Comparison of ENCODE assay signal across 32 cellular contexts in genomic region chr7:100710452-100710851, GRCh38. TPM values are rescaled to one million over a fixed set of nuclear protein-coding genes. Genes with fewer than 3 reads are reported as not detected.
A peak's percentile ranks its signal among the peaks of the same experiment; 100 is the strongest.
DNase-seq lines count a peak whose midpoint lies in the region; ATAC-seq, FAIRE-seq and TF ChIP-seq lines count a peak whose summit lies in the region.
"Had no signal": no experiment of that assay in that cellular context is flagged by ENCODE, and none has a peak within 500 bp of the region (broad histone marks: within the 10 kb centered on the region; RNA-seq: fewer than 3 reads in every experiment).

No MANE protein-coding gene starts in this region.

- no peak for TF ChIP-seq RAD21 in liver (IDR thresholded peaks at IDR 0.05)
- no peak for TF ChIP-seq RAD21 in HepG2 (CRISPR knock-in tag; IDR thresholded peaks at IDR 0.05)

- in situ Hi-C loops in HepG2 (cut with HindIII; ENCODE audit: extremely low pct_ligation_motif_present, low pct_unique_long_range_greater_than_20kb), result no loop called here

- H3K4me2 ChIP-seq in HepG2 (ENCODE audit: low read depth, low read length), result no peak overlapping the region
- H3K4me2 ChIP-seq: BLaER1 had no signal

- H3K27ac Mint-ChIP-seq in nephron progenitor cell, result peak overlapping the region; percentile 18
- H3K27ac Mint-ChIP-seq: CD14-positive monocyte; CD4-positive, CD25-positive, alpha-beta regulatory T cell; CD8-positive, alpha-beta memory T cell had no signal

- H3K9ac ChIP-seq in liver (ENCODE audit: low read depth in 1 of 2, low read length in 2 of 2) (no peak overlapping the region), HepG2 (ENCODE audit: insufficient read depth, low read depth, low read length) (no peak overlapping the region)
- H3K9ac ChIP-seq: BLaER1 had no signal

- H3K27me3 Mint-ChIP-seq in nephron progenitor cell (ENCODE audit: low read depth, poor library complexity), result peaks cover 12% of the 10 kb centered on the region

- H3K4me1 ChIP-seq in liver (ENCODE audit: control insufficient read depth in 4 of 4, insufficient read depth in 4 of 4, low read length in 3 of 4) (peaks cover 8 to 38% (median 20%) of the 10 kb centered on the region in 4 donors), HepG2 (ENCODE audit: insufficient read depth, low read length) (peaks cover 20% of the 10 kb centered on the region), HEK293 (ENCODE audit: control insufficient read depth, insufficient read depth, low read length) (no peaks in the 10 kb centered on the region), pancreas (peaks cover 0 to 8% (median 6%) of the 10 kb centered on the region in 3 donors)
- H3K4me1 ChIP-seq: BE2C had no signal

- BruUV-seq in HepG2 (replicated peaks; lab: Mats Ljungman, UMichigan), result no TSS peak

- no peak for TF ChIP-seq POLR2A in HepG2 (IDR thresholded peaks at IDR 0.05; ENCODE audit: insufficient read depth in 1 of 2, low read depth in 2 of 2, low read length in 2 of 2)

- peaks cover 2% of the 10 kb centered on the region for H3K9me3 Mint-ChIP-seq in nephron progenitor cell
- H3K9me3 Mint-ChIP-seq: CD14-positive monocyte; CD4-positive, CD25-positive, alpha-beta regulatory T cell; CD8-positive, alpha-beta memory T cell had no signal

- no peaks in the 10 kb centered on the region for H4K20me1 ChIP-seq in HepG2 (ENCODE audit: insufficient read depth, low read length)

- H3K27ac ChIP-seq in liver (ENCODE audit: low read depth in 1 of 2, low read length in 2 of 2) (peak overlapping the region; percentile 48 to 79), HepG2 (ENCODE audit: extremely low read length, insufficient read depth, low read length) (no peak overlapping the region), HEK293 (ENCODE audit: extremely low read depth, low read depth, low read length) (no peak overlapping the region), pancreas (no peak overlapping the region)
- H3K27ac ChIP-seq: BLaER1 had no signal

- WGBS in liver, result 82% methylated on average over 4 of the region's 4 CpGs
- WGBS in HepG2 (ENCODE audit: low lambda C conversion rate), result 99% methylated on average over 4 of the region's 4 CpGs
- WGBS in pancreas, 2 donors, result 69 to 74% methylated on average over 4 of the region's 4 CpGs

- H3K4me1 Mint-ChIP-seq in nephron progenitor cell, result peaks cover 21% of the 10 kb centered on the region

- CTCF ChIA-PET in HepG2 (lab: Yijun Ruan, JAX; ENCODE audit: low intra/inter-chr PET ratio, low total read pairs) (interaction anchor here (0.6 kb wide), 1 partner anchor 147 kb away, joined by 3 read pairs; no protein-coding TSS in a partner anchor), HEK293 (lab: Yijun Ruan, JAX) (interaction anchor here (0.6 kb wide), 1 partner anchor 21 kb away, joined by 3 read pairs; no protein-coding TSS in a partner anchor)

- no peaks in the 10 kb centered on the region for H3K9me3 ChIP-seq in liver (ENCODE audit: control insufficient read depth in 4 of 4, low read length in 3 of 4)
- H3K9me3 ChIP-seq in HepG2 (ENCODE audit: low read length), result no peaks in the 10 kb centered on the region
- no peaks in the 10 kb centered on the region for H3K9me3 ChIP-seq in HEK293 (ENCODE audit: control insufficient read depth, insufficient read depth, low read depth, low read length)
- H3K9me3 ChIP-seq in pancreas, result no peaks in the 10 kb centered on the region
- H3K9me3 ChIP-seq: BE2C, BLaER1 had no signal

- no peak overlapping the region for H2AFZ ChIP-seq in HepG2 (ENCODE audit: low read length)

- TF ChIP-seq EP300 in HepG2 (IDR thresholded peaks at IDR 0.05; ENCODE audit: low read depth in 2 of 2, low read length in 2 of 2) (no peak), HepG2 (CRISPR knock-in tag; IDR thresholded peaks at IDR 0.05; ENCODE audit: borderline replicate concordance) (no peak)

- H3K36me3 Mint-ChIP-seq in nephron progenitor cell (ENCODE audit: low read depth), result peaks cover 8% of the 10 kb centered on the region
- H3K36me3 Mint-ChIP-seq: CD4-positive, CD25-positive, alpha-beta regulatory T cell had no signal

- POLR2A ChIA-PET in HepG2 (lab: Yijun Ruan, JAX), result no interaction called here
- POLR2A ChIA-PET in HEK293 (lab: Yijun Ruan, JAX), result no interaction called here

- TF ChIP-seq CTCF in liver (IDR thresholded peaks at IDR 0.05; ENCODE audit: low read depth, low read length, missing input control) (no peak), HepG2 (CRISPR knock-in tag; IDR thresholded peaks at IDR 0.05) (no peak), HEK293 (tag by site-specific recombination; IDR thresholded peaks at IDR 0.05) (no peak), nephron progenitor cell (IDR thresholded peaks at IDR 0.05) (no peak), pancreas (IDR thresholded peaks at IDR 0.05) (no peak)

- no peak for DNase-seq in HepG2 (ENCODE audit: low spot score)
- DNase-seq in nephron progenitor cell, result no peak
- DNase-seq in mesenteric fat pad (ENCODE audit: low spot score), result no peak
- no peak for DNase-seq in NOMO-1 (lab: John Stamatoyannopoulos, UW; ENCODE audit: unreplicated experiment in 2 of 2)
- no peak for DNase-seq in pancreas
- DNase-seq: 8988T; ACHN; BE2C; C1 segment of cervical spinal cord; CD4-positive, alpha-beta memory T cell; CD4-positive, CD25-positive, alpha-beta regulatory T cell; CD8-positive, alpha-beta memory T cell; COR-L47; DMS 273 treated with DMSO at 0.1 percent for 48 hours; DMS153; DMS53; DMS79; DND-41; EL; GDM1 had no signal

- H3K4me3 Mint-ChIP-seq in nephron progenitor cell, result no peak overlapping the region
- H3K4me3 Mint-ChIP-seq: CD14-positive monocyte; CD4-positive, alpha-beta memory T cell had no signal

- intact Hi-C loops in HepG2 (cut with micrococcal nuclease; ENCODE audit: unreplicated experiment) (no loop called here), pancreas (cut with DNase I) (no loop called here)

- peaks cover 18% of the 10 kb centered on the region for H3K79me2 ChIP-seq in HepG2 (ENCODE audit: insufficient read depth, low read length)

- ATAC-seq in HepG2 (no peak), pancreas (no peak)
- ATAC-seq: GM12878 had no signal

- FAIRE-seq in HepG2 (lab: Jason Lieb, UNC) (no peak), pancreas (lab: Jason Lieb, UNC) (no peak)
- FAIRE-seq: A204.1, GM12878, GM12892, GM18507 had no signal

- H3K27me3 ChIP-seq in liver (ENCODE audit: control insufficient read depth in 4 of 4, insufficient read depth in 4 of 4, low read length in 3 of 4) (no peaks in the 10 kb centered on the region), HepG2 (ENCODE audit: control insufficient read depth in 1 of 2, insufficient read depth in 2 of 2, low read length in 2 of 2) (no peaks in the 10 kb centered on the region), pancreas (no peaks in the 10 kb centered on the region)
- H3K27me3 ChIP-seq: BE2C, BLaER1 had no signal

- H3K4me3 ChIP-seq in liver (ENCODE audit: low read depth in 1 of 3, low read length in 3 of 3), result no peak overlapping the region
- no peak overlapping the region for H3K4me3 ChIP-seq in HepG2 (replicated peaks in 1 of 3; ENCODE audit: insufficient read depth in 1 of 3, low read depth in 2 of 3, low read length in 3 of 3)
- H3K4me3 ChIP-seq in HEK293 (ENCODE audit: low read depth, low read length), result no peak overlapping the region
- no peak overlapping the region for H3K4me3 ChIP-seq in pancreas
- H3K4me3 ChIP-seq: BLaER1, GM12878 had no signal

- H3K36me3 ChIP-seq in liver (ENCODE audit: control insufficient read depth in 4 of 4, insufficient read depth in 3 of 4, low read depth in 1 of 4, low read length in 3 of 4), result no peaks in the 10 kb centered on the region
- H3K36me3 ChIP-seq in HepG2 (replicated peaks in 1 of 2; ENCODE audit: control insufficient read depth in 1 of 2, insufficient read depth in 2 of 2, low read length in 2 of 2), result no peaks in the 10 kb centered on the region
- peaks cover 12 to 15% of the 10 kb centered on the region in 2 experiments; a peak in 2 of 3 replicates for H3K36me3 ChIP-seq in HEK293 (ENCODE audit: control insufficient read depth in 2 of 2, insufficient read depth in 1 of 2, low read length in 2 of 2)
- no peaks in the 10 kb centered on the region for H3K36me3 ChIP-seq in pancreas

RNA-seq across cellular contexts. Expression of gene POP7, which starts 4.5 kb away (rescaled TPM):
- 10 to 100 TPM; 19.1 to 36.6 TPM for total RNA-seq in liver
- polyA plus RNA-seq in liver, result 10 to 100 TPM; 31.1 to 40.1 TPM
- total RNA-seq in HepG2 (2016; rRNA removed; fragmentation: Illumina TruSeq; extraction: Trizol), result 91.1 and 91.5 TPM in 2 replicates
- total RNA-seq in HepG2 (2016; cell fraction: cytosol; rRNA removed; fragmentation: Illumina TruSeq; extraction: Trizol; ENCODE audit: low read depth), result 80.9 and 134 TPM in 2 replicates
- 88.0 and 96.3 TPM in 2 replicates for total RNA-seq in HepG2 (2016; cell fraction: insoluble cytoplasmic fraction; rRNA removed; fragmentation: Illumina TruSeq; extraction: Trizol)
- 82.0 and 130 TPM in 2 replicates for total RNA-seq in HepG2 (2016; cell fraction: membrane; rRNA removed; fragmentation: Illumina TruSeq; extraction: Trizol)
- total RNA-seq in HepG2 (2016; cell fraction: nucleus; rRNA removed; fragmentation: Illumina TruSeq; extraction: Trizol), result 30.9 and 33.0 TPM in 2 replicates
- polyA plus RNA-seq in HepG2 (2011; rRNA removed), result 63.9 and 70.6 TPM in 2 replicates
- polyA plus RNA-seq in HepG2 (2011; cell fraction: cytosol; rRNA removed), result 59.0 and 91.7 TPM in 2 replicates
- 30.7 and 33.6 TPM in 2 replicates for polyA plus RNA-seq in HepG2 (2011; cell fraction: nucleus; rRNA removed)
- 35.3 and 43.7 TPM in 2 replicates for polyA plus RNA-seq in HepG2 (2012)
- polyA plus RNA-seq in HepG2 (2016; cell fraction: cytosol; fragmentation: Illumina TruSeq; extraction: Trizol; ENCODE audit: low read depth), result 72.9 and 135 TPM in 2 replicates
- polyA plus RNA-seq in HepG2 (2016; cell fraction: insoluble cytoplasmic fraction; fragmentation: Illumina TruSeq; extraction: Trizol; ENCODE audit: low read depth), result 95.2 and 106 TPM in 2 replicates
- polyA plus RNA-seq in HepG2 (2016; cell fraction: membrane; fragmentation: Illumina TruSeq; extraction: Trizol; ENCODE audit: low read depth), result 75.0 and 120 TPM in 2 replicates
- polyA plus RNA-seq in HepG2 (2016; cell fraction: nucleus; fragmentation: Illumina TruSeq; extraction: Trizol; ENCODE audit: insufficient read depth, low read depth), result 59.0 and 71.0 TPM in 2 replicates
- 32.0 and 34.2 TPM in 2 replicates for polyA minus RNA-seq in HepG2 (2011; rRNA and poly(A)+ RNA removed; ENCODE audit: low replicate concordance)
- 21.5 and 21.6 TPM in 2 replicates for polyA minus RNA-seq in HepG2 (2011; cell fraction: cytosol; rRNA and poly(A)+ RNA removed)
- 4.5 and 5.0 TPM in 2 replicates for polyA minus RNA-seq in HepG2 (2011; cell fraction: nucleus; rRNA and poly(A)+ RNA removed)
- 25.9 TPM for total RNA-seq in mesenteric fat pad
- 10 to 100 TPM; 10.5 to 19.2 (median 13.8) TPM for total RNA-seq in pancreas
- polyA plus RNA-seq in pancreas, result 10 to 100 TPM; 20.5 to 26.1 TPM

RNA-seq across cellular contexts. Expression of gene EPO, which starts 9.8 kb away (rescaled TPM):
- total RNA-seq in liver (1 to 10 TPM; 1.3 to 1.5 TPM), HepG2 (2016; rRNA removed; fragmentation: Illumina TruSeq; extraction: Trizol) (9.9 and 10.3 TPM in 2 replicates), mesenteric fat pad (not detected), pancreas (1 to 10 TPM; 1.6 to 5.5 (median 3.9) TPM)
- polyA plus RNA-seq in liver (10 to 100 TPM in 1 of 2 donors, 1 to 10 TPM in 1; 5.3 to 22.9 TPM), HepG2 (2011; rRNA removed) (25.7 and 26.2 TPM in 2 replicates), pancreas (1 to 10 TPM; 1.8 to 5.9 TPM)
- total RNA-seq in HepG2 (2016; cell fraction: cytosol; rRNA removed; fragmentation: Illumina TruSeq; extraction: Trizol; ENCODE audit: low read depth), result 10.8 and 15.4 TPM in 2 replicates
- total RNA-seq in HepG2 (2016; cell fraction: insoluble cytoplasmic fraction; rRNA removed; fragmentation: Illumina TruSeq; extraction: Trizol), result 9.7 and 9.8 TPM in 2 replicates
- total RNA-seq in HepG2 (2016; cell fraction: membrane; rRNA removed; fragmentation: Illumina TruSeq; extraction: Trizol), result 16.5 and 20.1 TPM in 2 replicates
- total RNA-seq in HepG2 (2016; cell fraction: nucleus; rRNA removed; fragmentation: Illumina TruSeq; extraction: Trizol), result 5.3 and 6.7 TPM in 2 replicates
- polyA plus RNA-seq in HepG2 (2011; cell fraction: cytosol; rRNA removed), result 19.8 and 27.3 TPM in 2 replicates
- 19.5 and 22.2 TPM in 2 replicates for polyA plus RNA-seq in HepG2 (2011; cell fraction: nucleus; rRNA removed)
- polyA plus RNA-seq in HepG2 (2012), result 8.8 and 13.8 TPM in 2 replicates
- polyA plus RNA-seq in HepG2 (2016; cell fraction: cytosol; fragmentation: Illumina TruSeq; extraction: Trizol; ENCODE audit: low read depth), result 12.3 and 15.4 TPM in 2 replicates
- 10.0 and 11.4 TPM in 2 replicates for polyA plus RNA-seq in HepG2 (2016; cell fraction: insoluble cytoplasmic fraction; fragmentation: Illumina TruSeq; extraction: Trizol; ENCODE audit: low read depth)
- 14.8 and 16.9 TPM in 2 replicates for polyA plus RNA-seq in HepG2 (2016; cell fraction: membrane; fragmentation: Illumina TruSeq; extraction: Trizol; ENCODE audit: low read depth)
- polyA plus RNA-seq in HepG2 (2016; cell fraction: nucleus; fragmentation: Illumina TruSeq; extraction: Trizol; ENCODE audit: insufficient read depth, low read depth), result 13.7 and 14.3 TPM in 2 replicates
- 17.8 TPM in 1 of 2 replicates, not detected in the other for polyA minus RNA-seq in HepG2 (2011; rRNA and poly(A)+ RNA removed; ENCODE audit: low replicate concordance)
- polyA minus RNA-seq in HepG2 (2011; cell fraction: cytosol; rRNA and poly(A)+ RNA removed), result 10.0 and 11.1 TPM in 2 replicates
- 2.6 and 3.1 TPM in 2 replicates for polyA minus RNA-seq in HepG2 (2011; cell fraction: nucleus; rRNA and poly(A)+ RNA removed)
- total RNA-seq: CD4-positive, alpha-beta memory T cell; CD4-positive, CD25-positive, alpha-beta regulatory T cell; Daoy; G401; GM12878 had no signal
- polyA plus RNA-seq: AG04450; CD14-positive monocyte; CD4-positive, alpha-beta memory T cell; CD8-positive, alpha-beta memory T cell had no signal

RNA-seq across cellular contexts. Expression of gene GIGYF1, which starts 16.4 kb away (rescaled TPM):
- total RNA-seq in liver, result 10 to 100 TPM; 12.7 TPM
- polyA plus RNA-seq in liver, result 1 to 10 TPM; 6.8 to 7.5 TPM
- total RNA-seq in HepG2 (2016; rRNA removed; fragmentation: Illumina TruSeq; extraction: Trizol), result 6.4 and 16.1 TPM in 2 replicates
- 1.1 TPM in 2 replicates for total RNA-seq in HepG2 (2016; cell fraction: cytosol; rRNA removed; fragmentation: Illumina TruSeq; extraction: Trizol; ENCODE audit: low read depth)
- total RNA-seq in HepG2 (2016; cell fraction: insoluble cytoplasmic fraction; rRNA removed; fragmentation: Illumina TruSeq; extraction: Trizol), result 5.2 and 15.6 TPM in 2 replicates
- 2.5 and 3.1 TPM in 2 replicates for total RNA-seq in HepG2 (2016; cell fraction: membrane; rRNA removed; fragmentation: Illumina TruSeq; extraction: Trizol)
- 20.9 and 26.7 TPM in 2 replicates for total RNA-seq in HepG2 (2016; cell fraction: nucleus; rRNA removed; fragmentation: Illumina TruSeq; extraction: Trizol)
- polyA plus RNA-seq in HepG2 (2011; rRNA removed), result 7.6 and 10.2 TPM in 2 replicates
- 2.9 and 4.4 TPM in 2 replicates for polyA plus RNA-seq in HepG2 (2011; cell fraction: cytosol; rRNA removed)
- 109 and 136 TPM in 2 replicates for polyA plus RNA-seq in HepG2 (2011; cell fraction: nucleus; rRNA removed)
- polyA plus RNA-seq in HepG2 (2012), result 14.6 and 15.7 TPM in 2 replicates
- polyA plus RNA-seq in HepG2 (2016; cell fraction: cytosol; fragmentation: Illumina TruSeq; extraction: Trizol; ENCODE audit: low read depth), result 0.49 and 0.50 TPM in 2 replicates
- polyA plus RNA-seq in HepG2 (2016; cell fraction: insoluble cytoplasmic fraction; fragmentation: Illumina TruSeq; extraction: Trizol; ENCODE audit: low read depth), result 4.7 and 6.6 TPM in 2 replicates
- polyA plus RNA-seq in HepG2 (2016; cell fraction: membrane; fragmentation: Illumina TruSeq; extraction: Trizol; ENCODE audit: low read depth), result 1.2 and 1.8 TPM in 2 replicates
- polyA plus RNA-seq in HepG2 (2016; cell fraction: nucleus; fragmentation: Illumina TruSeq; extraction: Trizol; ENCODE audit: insufficient read depth, low read depth), result 82.9 and 91.2 TPM in 2 replicates
- 10.8 and 12.0 TPM in 2 replicates for polyA minus RNA-seq in HepG2 (2011; rRNA and poly(A)+ RNA removed; ENCODE audit: low replicate concordance)
- 5.3 and 5.8 TPM in 2 replicates for polyA minus RNA-seq in HepG2 (2011; cell fraction: cytosol; rRNA and poly(A)+ RNA removed)
- 29.1 and 35.3 TPM in 2 replicates for polyA minus RNA-seq in HepG2 (2011; cell fraction: nucleus; rRNA and poly(A)+ RNA removed)
- 31.9 TPM for total RNA-seq in mesenteric fat pad
- 10 to 100 TPM; 19.2 to 33.9 (median 26.9) TPM for total RNA-seq in pancreas
- 10 to 100 TPM; 48.8 to 76.2 TPM for polyA plus RNA-seq in pancreas

RNA-seq across cellular contexts. Expression of gene ZAN, which starts 22.9 kb away (rescaled TPM):
- total RNA-seq in liver, result under 1 TPM in 1 of 2 donors, not detected in 1; under 0.01 TPM
- under 1 TPM in 1 of 2 donors, not detected in 1; 0.08 TPM for polyA plus RNA-seq in liver
- 0.02 and 0.08 TPM in 2 replicates for total RNA-seq in HepG2 (2016; rRNA removed; fragmentation: Illumina TruSeq; extraction: Trizol)
- 0.09 and 0.10 TPM in 2 replicates for total RNA-seq in HepG2 (2016; cell fraction: cytosol; rRNA removed; fragmentation: Illumina TruSeq; extraction: Trizol; ENCODE audit: low read depth)
- total RNA-seq in HepG2 (2016; cell fraction: insoluble cytoplasmic fraction; rRNA removed; fragmentation: Illumina TruSeq; extraction: Trizol), result 0.04 TPM in 2 replicates
- 0.03 and 0.06 TPM in 2 replicates for total RNA-seq in HepG2 (2016; cell fraction: membrane; rRNA removed; fragmentation: Illumina TruSeq; extraction: Trizol)
- total RNA-seq in HepG2 (2016; cell fraction: nucleus; rRNA removed; fragmentation: Illumina TruSeq; extraction: Trizol), result 0.06 TPM in 2 replicates
- 0.09 and 0.14 TPM in 2 replicates for polyA plus RNA-seq in HepG2 (2011; rRNA removed)
- 0.07 and 0.08 TPM in 2 replicates for polyA plus RNA-seq in HepG2 (2011; cell fraction: cytosol; rRNA removed)
- polyA plus RNA-seq in HepG2 (2011; cell fraction: nucleus; rRNA removed), result 0.55 and 0.66 TPM in 2 replicates
- 0.13 and 0.23 TPM in 2 replicates for polyA plus RNA-seq in HepG2 (2012)
- 0.05 TPM in 2 replicates for polyA plus RNA-seq in HepG2 (2016; cell fraction: cytosol; fragmentation: Illumina TruSeq; extraction: Trizol; ENCODE audit: low read depth)
- polyA plus RNA-seq in HepG2 (2016; cell fraction: insoluble cytoplasmic fraction; fragmentation: Illumina TruSeq; extraction: Trizol; ENCODE audit: low read depth), result 0.05 and 0.12 TPM in 2 replicates
- 0.07 and 0.08 TPM in 2 replicates for polyA plus RNA-seq in HepG2 (2016; cell fraction: membrane; fragmentation: Illumina TruSeq; extraction: Trizol; ENCODE audit: low read depth)
- polyA plus RNA-seq in HepG2 (2016; cell fraction: nucleus; fragmentation: Illumina TruSeq; extraction: Trizol; ENCODE audit: insufficient read depth, low read depth), result 0.44 and 0.63 TPM in 2 replicates
- polyA minus RNA-seq in HepG2 (2011; rRNA and poly(A)+ RNA removed; ENCODE audit: low replicate concordance), result 0.48 TPM in 1 of 2 replicates, not detected in the other
- polyA minus RNA-seq in HepG2 (2011; cell fraction: cytosol; rRNA and poly(A)+ RNA removed), result 0.10 and 0.18 TPM in 2 replicates
- 0.25 and 0.26 TPM in 2 replicates for polyA minus RNA-seq in HepG2 (2011; cell fraction: nucleus; rRNA and poly(A)+ RNA removed)
- not detected for total RNA-seq in mesenteric fat pad
- total RNA-seq in pancreas, result under 1 TPM in 3 of 6 donors, not detected in 3; 0.03 to 0.05 (median 0.03) TPM
- polyA plus RNA-seq in pancreas, result under 1 TPM; 0.02 to 0.04 TPM
- total RNA-seq: A673; CD4-positive, alpha-beta memory T cell; CD4-positive, CD25-positive, alpha-beta regulatory T cell; CD8-positive, alpha-beta memory T cell; Daoy; G401; GM12878 had no signal
- polyA plus RNA-seq: AG04450; CD14-positive monocyte; CD4-positive, alpha-beta memory T cell; CD4-positive, CD25-positive, alpha-beta regulatory T cell; CD8-positive, alpha-beta memory T cell; GM12878 had no signal

RNA-seq across cellular contexts. Expression of gene GNB2, which starts 36.9 kb away (rescaled TPM):
- total RNA-seq in liver (10 to 100 TPM; 57.9 to 88.5 TPM), HepG2 (2016; rRNA removed; fragmentation: Illumina TruSeq; extraction: Trizol) (48.3 and 64.3 TPM in 2 replicates), mesenteric fat pad (243 TPM), pancreas (100 to 1,000 TPM in 5 of 6 donors, 10 to 100 TPM in 1; 84.7 to 118 (median 104) TPM)
- polyA plus RNA-seq in liver (100 to 1,000 TPM in 1 of 2 donors, 10 to 100 TPM in 1; 37.6 to 133 TPM), HepG2 (2011; rRNA removed) (67.1 and 82.0 TPM in 2 replicates), pancreas (100 to 1,000 TPM in 1 of 2 donors, 10 to 100 TPM in 1; 82.2 to 151 TPM)
- total RNA-seq in HepG2 (2016; cell fraction: cytosol; rRNA removed; fragmentation: Illumina TruSeq; extraction: Trizol; ENCODE audit: low read depth), result 84.0 and 90.3 TPM in 2 replicates
- total RNA-seq in HepG2 (2016; cell fraction: insoluble cytoplasmic fraction; rRNA removed; fragmentation: Illumina TruSeq; extraction: Trizol), result 51.7 and 55.9 TPM in 2 replicates
- total RNA-seq in HepG2 (2016; cell fraction: membrane; rRNA removed; fragmentation: Illumina TruSeq; extraction: Trizol), result 95.7 and 129 TPM in 2 replicates
- 30.4 and 32.6 TPM in 2 replicates for total RNA-seq in HepG2 (2016; cell fraction: nucleus; rRNA removed; fragmentation: Illumina TruSeq; extraction: Trizol)
- polyA plus RNA-seq in HepG2 (2011; cell fraction: cytosol; rRNA removed), result 69.6 and 88.5 TPM in 2 replicates
- 82.9 and 91.9 TPM in 2 replicates for polyA plus RNA-seq in HepG2 (2011; cell fraction: nucleus; rRNA removed)
- polyA plus RNA-seq in HepG2 (2012), result 80.2 and 110 TPM in 2 replicates
- polyA plus RNA-seq in HepG2 (2016; cell fraction: cytosol; fragmentation: Illumina TruSeq; extraction: Trizol; ENCODE audit: low read depth), result 141 and 174 TPM in 2 replicates
- polyA plus RNA-seq in HepG2 (2016; cell fraction: insoluble cytoplasmic fraction; fragmentation: Illumina TruSeq; extraction: Trizol; ENCODE audit: low read depth), result 105 and 126 TPM in 2 replicates
- polyA plus RNA-seq in HepG2 (2016; cell fraction: membrane; fragmentation: Illumina TruSeq; extraction: Trizol; ENCODE audit: low read depth), result 137 and 159 TPM in 2 replicates
- polyA plus RNA-seq in HepG2 (2016; cell fraction: nucleus; fragmentation: Illumina TruSeq; extraction: Trizol; ENCODE audit: insufficient read depth, low read depth), result 84.9 and 92.0 TPM in 2 replicates
- polyA minus RNA-seq in HepG2 (2011; rRNA and poly(A)+ RNA removed; ENCODE audit: low replicate concordance), result 104 and 125 TPM in 2 replicates
- 35.2 and 43.4 TPM in 2 replicates for polyA minus RNA-seq in HepG2 (2011; cell fraction: cytosol; rRNA and poly(A)+ RNA removed)
- 10.0 and 11.4 TPM in 2 replicates for polyA minus RNA-seq in HepG2 (2011; cell fraction: nucleus; rRNA and poly(A)+ RNA removed)

Comparison
In these comparisons a context has a peak if more than half of its experiments do, and no peak if none do; other contexts are left out.
1. H3K27ac ChIP-seq: peak in liver (2 of 2); none in HepG2 (single experiment), HEK293 (single experiment) and pancreas (0 of 4).